In genomic region chr11:126371595-126371994, GRCh38 we compare ENCODE assay signal across 29 cellular contexts.
"Had no signal": no experiment of that assay in that cellular context is flagged by ENCODE, and none has a peak within 500 bp of the region (broad histone marks: within the 10 kb centered on the region; RNA-seq: fewer than 3 reads in every experiment).

No MANE protein-coding gene starts in this region.

- H3K27me3 Mint-ChIP-seq: effector memory CD8-positive, alpha-beta T cell; naive thymus-derived CD4-positive, alpha-beta T cell; type B pancreatic cell had no signal

- H3K9ac ChIP-seq: neural progenitor cell had no signal

- H3K4me2 ChIP-seq: hepatocyte, neural progenitor cell, smooth muscle cell had no signal

- DNase-seq: cortex of kidney; effector memory CD8-positive, alpha-beta T cell; erythroblast; esophagus squamous epithelium; foreskin melanocyte; glutamatergic neuron; kidney; mammary epithelial cell; mesendoderm; midbrain; naive thymus-derived CD4-positive, alpha-beta T cell; psoas muscle; right lobe of liver; stimulated activated CD4-positive, alpha-beta T cell treated with anti-CD3 and anti-CD28 coated beads, Interleukin-12 subunit alpha, Interleukin-12 subunit beta, amount 100 ng/mL, for 4 hours; stimulated activated CD4-positive, alpha-beta T cell treated with anti-CD3 and anti-CD28 coated beads, Interleukin-1b, Interleukin-23, amount 100 ng/mL, for 48 hours; stimulated activated CD4-positive, alpha-beta T cell treated with anti-CD3 and anti-CD28 coated beads, Interleukin-4, amount 100 ng/mL, for 24 hours; stimulated activated naive CD8-positive, alpha-beta T cell treated with anti-CD3 and anti-CD28 coated beads, Interleukin-15, Interleukin-2, amounts not matched to agents 100 U/mL and 50 U/mL, for 24 hours; substantia nigra; testis; tibial artery had no signal

- H3K27ac Mint-ChIP-seq: effector memory CD8-positive, alpha-beta T cell; nephron; neural progenitor cell; stimulated activated effector memory CD8-positive, alpha-beta T cell treated with anti-CD3 and anti-CD28 coated beads, Interleukin-12 subunit alpha, Interleukin-12 subunit beta, amount 100 ng/mL, for 72 hours; type B pancreatic cell had no signal

- ATAC-seq: effector memory CD8-positive, alpha-beta T cell; left lobe of liver; naive thymus-derived CD4-positive, alpha-beta T cell; psoas muscle; right lobe of liver; stimulated activated effector memory CD8-positive, alpha-beta T cell treated with anti-CD3 and anti-CD28 coated beads, Interleukin-12 subunit alpha, Interleukin-12 subunit beta, amount 100 ng/mL, for 72 hours; stimulated activated naive CD8-positive, alpha-beta T cell treated with anti-CD3 and anti-CD28 coated beads, Interleukin-15, Interleukin-2, amounts not matched to agents 100 U/mL and 50 U/mL, for 24 hours had no signal

- H3K4me3 Mint-ChIP-seq: effector memory CD8-positive, alpha-beta T cell; naive thymus-derived CD4-positive, alpha-beta T cell; nephron; neural progenitor cell; stimulated activated effector memory CD8-positive, alpha-beta T cell treated with anti-CD3 and anti-CD28 coated beads, Interleukin-12 subunit alpha, Interleukin-12 subunit beta, amount 100 ng/mL, for 72 hours; type B pancreatic cell had no signal

- H3K27me3 ChIP-seq: esophagus squamous epithelium, hepatocyte, neural progenitor cell, right lobe of liver, testis, tibial artery had no signal

- H2AFZ ChIP-seq: hepatocyte, neural progenitor cell had no signal

- H3K9me3 Mint-ChIP-seq: effector memory CD8-positive, alpha-beta T cell; naive thymus-derived CD4-positive, alpha-beta T cell; nephron; neural progenitor cell; stimulated activated effector memory CD8-positive, alpha-beta T cell treated with anti-CD3 and anti-CD28 coated beads, Interleukin-12 subunit alpha, Interleukin-12 subunit beta, amount 100 ng/mL, for 72 hours; type B pancreatic cell had no signal

- H3K9me3 ChIP-seq: esophagus squamous epithelium, psoas muscle, right lobe of liver, testis, tibial artery had no signal

- H3K4me3 ChIP-seq: esophagus squamous epithelium, hepatocyte, neural progenitor cell, psoas muscle, right lobe of liver, smooth muscle cell, testis, tibial artery had no signal

- FAIRE-seq: endometrium, kidney, urothelium cell line had no signal

- H3K27ac ChIP-seq: esophagus squamous epithelium, hepatocyte, neural progenitor cell, psoas muscle, right lobe of liver, testis, tibial artery had no signal

- H3K36me3 ChIP-seq: esophagus squamous epithelium, neural progenitor cell, right lobe of liver, tibial artery had no signal

- H3K36me3 Mint-ChIP-seq: stimulated activated effector memory CD8-positive, alpha-beta T cell treated with anti-CD3 and anti-CD28 coated beads, Interleukin-12 subunit alpha, Interleukin-12 subunit beta, amount 100 ng/mL, for 72 hours had no signal
